1 cellular context compared by ENCODE assay signal in genomic region chr6:155351273-155352129, GRCh38.
TF ChIP-seq lines count a peak whose summit lies in the region.

No MANE protein-coding gene starts in this region.

TF ChIP-seq in GM12878, 131 proteins besides CTCF, POLR2A, EP300 and RAD21 (continued from another document and continues in another):
- TF ChIP-seq PBX3 (IDR thresholded peaks at IDR 0.05; ENCODE audit: insufficient replicate concordance, low read depth, low read length) = peak; percentile 84
- no peak for TF ChIP-seq YY1 (IDR thresholded peaks at IDR 0.05; ENCODE audit: low read depth, low read length)
- peak; percentile 80; the same call in 1 of the 2 replicates for TF ChIP-seq PAX5 (IDR thresholded peaks at IDR 0.05; ENCODE audit: borderline replicate concordance, low read depth, low read length)
- peak; percentile 88; the same call in 1 of the 2 replicates for TF ChIP-seq TCF3 (IDR thresholded peaks at IDR 0.05; ENCODE audit: borderline replicate concordance, insufficient read depth, low read depth, low read length)
- TF ChIP-seq CUX1 (IDR thresholded peaks at IDR 0.05; ENCODE audit: insufficient replicate concordance, low read depth, low read length) = peak; percentile 87
- 0 out of 4 replicates have a peak, but pooled peaks of 1 of the 2 experiments have one; percentile 45 for TF ChIP-seq SRF (IDR thresholded peaks at IDR 0.05; ENCODE audit: low read depth in 2 of 2, low read length in 2 of 2)
- TF ChIP-seq RUNX3 (IDR thresholded peaks at IDR 0.05; ENCODE audit: low read length) = peak; percentile 87
- peak; percentile 88 to 89 for TF ChIP-seq IKZF2 (IDR thresholded peaks at IDR 0.05)
- TF ChIP-seq TCF12 (IDR thresholded peaks at IDR 0.05; ENCODE audit: low read depth, low read length) = peak; percentile 94
- TF ChIP-seq BCL11A (IDR thresholded peaks at IDR 0.05; ENCODE audit: low read depth, low read length) = peak; percentile 93
- peak; percentile 97 for TF ChIP-seq ATF2 (IDR thresholded peaks at IDR 0.05; ENCODE audit: low read length)
- peak; percentile 100 for TF ChIP-seq MEF2A (IDR thresholded peaks at IDR 0.05; ENCODE audit: insufficient read depth, low read depth, low read length)
- TF ChIP-seq MYB (IDR thresholded peaks at IDR 0.05; ENCODE audit: borderline replicate concordance, low read depth, low read length) = peak; percentile 55; the same call in 1 of the 2 replicates
- peak; percentile 93 for TF ChIP-seq TBL1XR1 (IDR thresholded peaks at IDR 0.05; ENCODE audit: low read depth, low read length)
- peak; percentile 72; the same call in 1 of the 2 replicates for TF ChIP-seq CBX5 (IDR thresholded peaks at IDR 0.05; ENCODE audit: low read depth)
- TF ChIP-seq ZNF622 (IDR thresholded peaks at IDR 0.05) = no peak
- TF ChIP-seq MTA3 (IDR thresholded peaks at IDR 0.05; ENCODE audit: borderline replicate concordance, low read length) = peak; percentile 62; the same call in 1 of the 2 replicates
- no peak for TF ChIP-seq REST (IDR thresholded peaks at IDR 0.05; ENCODE audit: low read depth, low read length)
- TF ChIP-seq ZNF24 (IDR thresholded peaks at IDR 0.05) = peak; percentile 83; the same call in 1 of the 2 replicates
- TF ChIP-seq TCF7 (IDR thresholded peaks at IDR 0.05; ENCODE audit: borderline replicate concordance) = no peak
- peak; percentile 40 for TF ChIP-seq NR2F1 (conservative IDR thresholded peaks at IDR 0.05)
- TF ChIP-seq RELA (IDR thresholded peaks at IDR 0.05; ENCODE audit: borderline replicate concordance, partially characterized antibody) = no peak
- TF ChIP-seq ETV6 (conservative IDR thresholded peaks at IDR 0.05 in 1 of 2, IDR thresholded peaks at IDR 0.05 in 1 of 2; ENCODE audit: borderline replicate concordance in 1 of 2, low read depth in 1 of 2) = peak in 1 of 2 experiments; percentile 39; a peak in 1 of 4 replicates
- TF ChIP-seq RAD51 (IDR thresholded peaks at IDR 0.05) = 0 out of 2 replicates have a peak, but pooled peaks have one; percentile 25
- TF ChIP-seq FOXM1 (IDR thresholded peaks at IDR 0.05; ENCODE audit: low read depth, low read length) = peak; percentile 99
- peak; percentile 73 for TF ChIP-seq GABPA (IDR thresholded peaks at IDR 0.05; ENCODE audit: low read depth)
- 0 out of 2 replicates have a peak, but pooled peaks have one; percentile 68 for TF ChIP-seq ASH2L (IDR thresholded peaks at IDR 0.05; ENCODE audit: borderline replicate concordance, low read depth)
- no peak for TF ChIP-seq MXI1 (IDR thresholded peaks at IDR 0.05; ENCODE audit: low read depth, low read length)
- TF ChIP-seq SKIL (IDR thresholded peaks at IDR 0.05; ENCODE audit: low read depth, poor library complexity, severe bottlenecking) = peak; percentile 84
- TF ChIP-seq ELK1 (IDR thresholded peaks at IDR 0.05; ENCODE audit: low read depth, low read length) = no peak
- peak; percentile 98 for TF ChIP-seq JUNB (IDR thresholded peaks at IDR 0.05)
- peak; percentile 81 for TF ChIP-seq ZNF217 (IDR thresholded peaks at IDR 0.05)
- peak; percentile 99 for TF ChIP-seq NFIC (IDR thresholded peaks at IDR 0.05; ENCODE audit: low read depth, low read length)
- TF ChIP-seq PML (IDR thresholded peaks at IDR 0.05; ENCODE audit: low read length) = peak; percentile 78; the same call in 1 of the 2 replicates
- peak; percentile 37; the same call in 1 of the 2 replicates for TF ChIP-seq BMI1 (IDR thresholded peaks at IDR 0.05; ENCODE audit: borderline replicate concordance)
- peak; percentile 68 for TF ChIP-seq CREB1 (IDR thresholded peaks at IDR 0.05; ENCODE audit: low read depth)
- TF ChIP-seq CHD2 (IDR thresholded peaks at IDR 0.05; ENCODE audit: borderline replicate concordance, low read depth, low read length) = no peak
- TF ChIP-seq SPI1 (IDR thresholded peaks at IDR 0.05; ENCODE audit: borderline replicate concordance, insufficient read depth, low read depth, low read length) = peak; percentile 39; the same call in 1 of the 2 replicates
- TF ChIP-seq USF2 (IDR thresholded peaks at IDR 0.05; ENCODE audit: borderline replicate concordance, low read depth, low read length) = no peak
- peak; percentile 79 for TF ChIP-seq DPF2 (IDR thresholded peaks at IDR 0.05)
- TF ChIP-seq EED (IDR thresholded peaks at IDR 0.05; ENCODE audit: low read depth) = peak; percentile 65
- no peak for TF ChIP-seq RB1 (IDR thresholded peaks at IDR 0.05; ENCODE audit: borderline replicate concordance)
- TF ChIP-seq MEF2B (IDR thresholded peaks at IDR 0.05; ENCODE audit: partially characterized antibody, poor library complexity, severe bottlenecking) = peak; percentile 96
- peak; percentile 76 for TF ChIP-seq RELB (IDR thresholded peaks at IDR 0.05; ENCODE audit: low read depth)
- TF ChIP-seq IRF4 (IDR thresholded peaks at IDR 0.05; ENCODE audit: low read depth, low read length) = peak; percentile 93
